ENCODE assay signal across 1 cellular context in genomic region chr11:108467091-108467823, GRCh38.
TF ChIP-seq lines count a peak whose summit lies in the region.

Gene C11orf65 (minus strand): TSS chr11:108467529. CDS start chr11:108461559, 5,970 bp downstream.

TF ChIP-seq in K562, 482 proteins besides CTCF, POLR2A, EP300 and RAD21 (continued from another document):
- TF ChIP-seq PKNOX1 (IDR thresholded peaks at IDR 0.05) (0 out of 2 replicates have a peak, but pooled peaks have one; percentile 9), HDAC2 (IDR thresholded peaks at IDR 0.05) (peak; percentile 80), RCOR1 (IDR thresholded peaks at IDR 0.05; ENCODE audit: borderline replicate concordance in 1 of 2, low read depth in 2 of 2, low read length in 2 of 2) (peak in 1 of 2 experiments; percentile 53; a peak in 1 of 4 replicates)
